Comparison of ENCODE assay signal across 20 cellular contexts in genomic region chr3:125662675-125663074, GRCh38.
"Had no signal": no experiment of that assay in that cellular context is flagged by ENCODE, and none has a peak within 500 bp of the region (broad histone marks: within the 10 kb centered on the region; RNA-seq: fewer than 3 reads in every experiment).

No MANE protein-coding gene starts in this region.

- H3K27ac ChIP-seq: VCaP had no signal

- DNase-seq: activated CD4-positive, alpha-beta memory T cell treated with anti-CD3 and anti-CD28 coated beads for 36 hours; activated CD4-positive, alpha-beta T cell treated with anti-CD3 and anti-CD28 coated beads, Interleukin-2, amount 10 ng/mL, durations not matched to agents 7 days and 5 days; activated CD4-positive, CD25-positive, alpha-beta regulatory T cell; activated CD8-positive, alpha-beta memory T cell treated with anti-CD3 and anti-CD28 coated beads for 24 hours; activated effector memory CD4-positive, alpha-beta T cell treated with anti-CD3 and anti-CD28 coated beads, Interleukin-2, amount 50 U/mL, for 16 hours; activated naive CD4-positive, alpha-beta T cell treated with anti-CD3 and anti-CD28 coated beads for 36 hours; activated T-cell treated with anti-CD3 and anti-CD28 coated beads, Interleukin-2, amount 50 U/mL, for 4 hours; anterior cingulate cortex; Kasumi-1; NCI-H1048; NCI-H1417; NCI-H1930; NCI-H2171; NCI-H345; NCI-H510A; NCI-H526 treated with DMSO at 0.1 percent for 48 hours; NCI-H82; SIG-M5; T-helper 1 cell had no signal

- ATAC-seq: activated T-cell treated with anti-CD3 and anti-CD28 coated beads, Interleukin-2, amount 50 U/mL, for 4 hours had no signal
